32 cellular contexts compared by ENCODE assay signal in genomic region chr16:11140867-11141266, GRCh38.
DNase-seq lines count a peak whose midpoint lies in the region; ATAC-seq lines count a peak whose summit lies in the region.
"Had no signal": no experiment of that assay in that cellular context is flagged by ENCODE, and none has a peak within 500 bp of the region (broad histone marks: within the 10 kb centered on the region; RNA-seq: fewer than 3 reads in every experiment).

No MANE protein-coding gene starts in this region.

- peak overlapping the region; percentile 13 for H4K91ac ChIP-seq in mesenchymal stem cell (ENCODE audit: low read length)

- peaks cover 13% of the 10 kb centered on the region for H3K36me3 Mint-ChIP-seq in activated CD4-positive, alpha-beta T cell treated with anti-CD3 and anti-CD28 coated beads for 36 hours (ENCODE audit: low read depth)
- peaks cover 32% of the 10 kb centered on the region for H3K36me3 Mint-ChIP-seq in dendritic cell treated with granulocyte-macrophage colony-stimulating factor and Interleukin-4, amounts not matched to agents 40 ng/mL and 50 ng/mL, for 4 days (ENCODE audit: low read depth)
- H3K36me3 Mint-ChIP-seq: natural killer cell treated with Interleukin-12 subunit alpha and Interleukin-12 subunit beta and Interleukin-15 and Interleukin-18, amount 100 ng/mL, for 72 hours had no signal

- no peaks in the 10 kb centered on the region for H3K27me3 ChIP-seq in BLaER1 treated with 17β-estradiol and CSF1 and Interleukin-3, amounts not matched to agents 10 nM and 100 nM
- H3K27me3 ChIP-seq in mesenchymal stem cell (ENCODE audit: control insufficient read depth in 1 of 2, insufficient read depth in 1 of 2, low read length in 2 of 2), result peaks cover 0 to 4% of the 10 kb centered on the region in 2 experiments
- H3K27me3 ChIP-seq: colonic mucosa, suprapubic skin, upper lobe of right lung had no signal

- peaks cover 14% of the 10 kb centered on the region for H3K79me1 ChIP-seq in mesenchymal stem cell (replicated peaks; ENCODE audit: low read length, poor library complexity, severe bottlenecking)

- peak overlapping the region; percentile 84 for H2BK5ac ChIP-seq in mesenchymal stem cell (ENCODE audit: low read depth, low read length, poor library complexity, severe bottlenecking)

- peak overlapping the region in 9 of 11 experiments; percentile 63 to 89 (median 78); a peak in 14 of 22 replicates for H3K4me2 ChIP-seq in BLaER1 treated with 17β-estradiol and CSF1 and Interleukin-3, amounts not matched to agents 10 nM and 100 nM
- no peak overlapping the region for H3K4me2 ChIP-seq in mesenchymal stem cell (ENCODE audit: low read length, poor library complexity, severe bottlenecking)

- CTCF ChIA-PET in activated CD4-positive, alpha-beta T cell treated with anti-CD3 and anti-CD28 coated beads for 36 hours (lab: Charles Lee), result interaction anchor here (0.6 to 1.8 kb wide), 7 partner anchors 11 to 724 kb away, joined by 3 to 5 read pairs (median 4); no protein-coding TSS in a partner anchor

- H3K9ac ChIP-seq in BLaER1 treated with 17β-estradiol and CSF1 and Interleukin-3, amounts not matched to agents 10 nM and 100 nM, result no peak overlapping the region
- no peak overlapping the region for H3K9ac ChIP-seq in mesenchymal stem cell (ENCODE audit: low read length)

- H3K27ac Mint-ChIP-seq in activated CD4-positive, alpha-beta T cell treated with anti-CD3 and anti-CD28 coated beads for 36 hours, result peak overlapping the region; percentile 84
- peak overlapping the region; percentile 6 for H3K27ac Mint-ChIP-seq in dendritic cell treated with granulocyte-macrophage colony-stimulating factor and Interleukin-4, amounts not matched to agents 40 ng/mL and 50 ng/mL, for 4 days

- H3K23ac ChIP-seq in mesenchymal stem cell (ENCODE audit: low read length in 2 of 2), result no peak overlapping the region

- WGBS in mesenchymal stem cell, result 86% methylated on average over 5 of the region's 5 CpGs

- intact Hi-C loops in activated CD4-positive, alpha-beta T cell treated with anti-CD3 and anti-CD28 coated beads for 36 hours (cut with DNase I, micrococcal nuclease), result loop anchor here in 1 of 2 experiments (2.0 kb wide), 1 partner anchor 26 kb away; no protein-coding TSS in a partner anchor
- intact Hi-C loops in dendritic cell treated with granulocyte-macrophage colony-stimulating factor and Interleukin-4, amounts not matched to agents 40 ng/mL and 50 ng/mL, for 4 days (cut with micrococcal nuclease), result no loop called here

- ATAC-seq in activated CD4-positive, alpha-beta T cell treated with anti-CD3 and anti-CD28 coated beads for 36 hours, result no peak
- ATAC-seq: mucosa of descending colon, Panc1, upper lobe of right lung had no signal

- no peak overlapping the region for H2AFZ ChIP-seq in mesenchymal stem cell (ENCODE audit: low read depth, low read length)

- peaks cover 4 to 24% (median 14%) of the 10 kb centered on the region in 11 experiments; a peak in 18 of 22 replicates for H3K36me3 ChIP-seq in BLaER1 treated with 17β-estradiol and CSF1 and Interleukin-3, amounts not matched to agents 10 nM and 100 nM
- H3K36me3 ChIP-seq in mesenchymal stem cell (ENCODE audit: control insufficient read depth in 1 of 2, insufficient read depth in 2 of 2, low read depth in 1 of 2, low read length in 2 of 2), result peaks cover 0 to 32% of the 10 kb centered on the region in 2 experiments
- H3K36me3 ChIP-seq: colonic mucosa, suprapubic skin, upper lobe of right lung, WERI-Rb-1 had no signal

- no peaks in the 10 kb centered on the region for H3K27me3 Mint-ChIP-seq in activated CD4-positive, alpha-beta T cell treated with anti-CD3 and anti-CD28 coated beads for 36 hours
- H3K27me3 Mint-ChIP-seq in dendritic cell treated with granulocyte-macrophage colony-stimulating factor and Interleukin-4, amounts not matched to agents 40 ng/mL and 50 ng/mL, for 4 days, result no peaks in the 10 kb centered on the region
- H3K27me3 Mint-ChIP-seq: natural killer cell treated with Interleukin-12 subunit alpha and Interleukin-12 subunit beta and Interleukin-15 and Interleukin-18, amount 100 ng/mL, for 72 hours had no signal

- H2BK120ac ChIP-seq in mesenchymal stem cell (ENCODE audit: low read depth, low read length), result no peak overlapping the region

- H3K14ac ChIP-seq in mesenchymal stem cell (ENCODE audit: low read length in 2 of 2), result no peak overlapping the region

- no peak overlapping the region for H3K4ac ChIP-seq in mesenchymal stem cell (ENCODE audit: low read depth in 1 of 2, low read length in 2 of 2)

- H3K9me3 Mint-ChIP-seq in activated CD4-positive, alpha-beta T cell treated with anti-CD3 and anti-CD28 coated beads for 36 hours (ENCODE audit: low read depth), result no peaks in the 10 kb centered on the region
- H3K9me3 Mint-ChIP-seq in dendritic cell treated with granulocyte-macrophage colony-stimulating factor and Interleukin-4, amounts not matched to agents 40 ng/mL and 50 ng/mL, for 4 days, result no peaks in the 10 kb centered on the region
- H3K9me3 Mint-ChIP-seq: activated naive CD4-positive, alpha-beta T cell treated with anti-CD3 and anti-CD28 coated beads, Interleukin-2, amount 50 U/mL, for 72 hours; CD14-positive monocyte; natural killer cell treated with Interleukin-12 subunit alpha and Interleukin-12 subunit beta and Interleukin-15 and Interleukin-18, amount 100 ng/mL, for 72 hours had no signal

- H2AK5ac ChIP-seq in mesenchymal stem cell (ENCODE audit: low read length, severe bottlenecking), result peak overlapping the region; percentile 84

- H3K4me1 ChIP-seq in BLaER1 treated with 17β-estradiol and CSF1 and Interleukin-3, amounts not matched to agents 10 nM and 100 nM, result peaks cover 27 to 49% (median 39%) of the 10 kb centered on the region in 10 experiments
- H3K4me1 ChIP-seq in mesenchymal stem cell (ENCODE audit: control insufficient read depth, insufficient read depth, low read depth, low read length), result peaks cover 43% of the 10 kb centered on the region
- H3K4me1 ChIP-seq: colonic mucosa had no signal

- no peak overlapping the region for H4K8ac ChIP-seq in mesenchymal stem cell (ENCODE audit: low read length)

- H2BK15ac ChIP-seq in mesenchymal stem cell (ENCODE audit: low read depth, poor library complexity, severe bottlenecking), result no peak overlapping the region

- no peak overlapping the region for H2BK12ac ChIP-seq in mesenchymal stem cell (ENCODE audit: low read length in 2 of 2)

- no peak for DNase-seq in activated CD4-positive, alpha-beta T cell treated with anti-CD3 and anti-CD28 coated beads for 36 hours
- no peak for DNase-seq in activated CD4-positive, alpha-beta T cell treated with anti-CD3 and anti-CD28 coated beads, Interleukin-2, amount 50 U/mL, for 4 hours
- DNase-seq in mesenchymal stem cell, result no peak
- DNase-seq in germinal center (ENCODE audit: low spot score), result no peak
- no peak for DNase-seq in GM19240 (ENCODE audit: insufficient read length, low spot score)
- no peak for DNase-seq in activated CD8-positive, alpha-beta memory T cell treated with anti-CD3 and anti-CD28 coated beads, Interleukin-2, amount 50 U/mL, for 48 hours
- DNase-seq: 8988T; activated CD4-positive, alpha-beta T cell treated with anti-CD3 and anti-CD28 coated beads for 48 hours; aorta; Calu3; colonic mucosa; DMS79 treated with DMSO at 0.1 percent for 48 hours; effector CD8-positive, alpha-beta T cell; erythroblast; GF-D8; islet precursor cell; mucosa of descending colon; NCI-H1436 treated with DMSO at 0.1 percent for 48 hours; NCI-H2107; NCI-H446; NCI-H748 treated with DMSO at 0.1 percent for 48 hours; SIG-M5; upper lobe of right lung; WERI-Rb-1 had no signal

- H3K4me3 ChIP-seq in BLaER1 treated with 17β-estradiol and CSF1 and Interleukin-3, amounts not matched to agents 10 nM and 100 nM, result no peak overlapping the region
- no peak overlapping the region for H3K4me3 ChIP-seq in mesenchymal stem cell (ENCODE audit: insufficient read depth in 1 of 2, low read depth in 1 of 2, low read length in 2 of 2)
- H3K4me3 ChIP-seq: colonic mucosa, mucosa of descending colon, skin epidermis, suprapubic skin, upper lobe of right lung had no signal

- 0 out of 22 replicates have a peak, but pooled peaks cover 0 to 4% (median 0%) of the 10 kb centered on the region in 11 experiments for H4K20me1 ChIP-seq in BLaER1 treated with 17β-estradiol and CSF1 and Interleukin-3, amounts not matched to agents 10 nM and 100 nM

- POLR2A ChIA-PET in activated CD4-positive, alpha-beta T cell treated with anti-CD3 and anti-CD28 coated beads for 36 hours (lab: Charles Lee), result interaction anchor here (1.3 kb wide), 1 partner anchor 84 kb away, joined by 6 read pairs; no protein-coding TSS in a partner anchor

- H3K27ac ChIP-seq in BLaER1 treated with 17β-estradiol and CSF1 and Interleukin-3, amounts not matched to agents 10 nM and 100 nM, result no peak overlapping the region
- H3K27ac ChIP-seq in mesenchymal stem cell (ENCODE audit: low read length, poor library complexity, severe bottlenecking), result peak overlapping the region; percentile 88
- H3K27ac ChIP-seq: colonic mucosa, suprapubic skin, upper lobe of right lung, WERI-Rb-1 had no signal

- no peaks in the 10 kb centered on the region for H3K9me3 ChIP-seq in BLaER1 treated with 17β-estradiol and CSF1 and Interleukin-3, amounts not matched to agents 10 nM and 100 nM (replicated peaks in 1 of 11)
- no peaks in the 10 kb centered on the region for H3K9me3 ChIP-seq in mesenchymal stem cell (ENCODE audit: control insufficient read depth, low read length)
- H3K9me3 ChIP-seq: colonic mucosa, mucosa of descending colon, suprapubic skin, upper lobe of right lung had no signal

- peaks cover 48% of the 10 kb centered on the region for H3K4me1 Mint-ChIP-seq in activated CD4-positive, alpha-beta T cell treated with anti-CD3 and anti-CD28 coated beads for 36 hours
- H3K4me1 Mint-ChIP-seq in dendritic cell treated with granulocyte-macrophage colony-stimulating factor and Interleukin-4, amounts not matched to agents 40 ng/mL and 50 ng/mL, for 4 days (ENCODE audit: low read depth), result peaks cover 64% of the 10 kb centered on the region

- H3K18ac ChIP-seq in mesenchymal stem cell (ENCODE audit: low read depth in 1 of 2, low read length in 2 of 2), result no peak overlapping the region

- no peak overlapping the region for H3K4me3 Mint-ChIP-seq in activated CD4-positive, alpha-beta T cell treated with anti-CD3 and anti-CD28 coated beads for 36 hours
- no peak overlapping the region for H3K4me3 Mint-ChIP-seq in dendritic cell treated with granulocyte-macrophage colony-stimulating factor and Interleukin-4, amounts not matched to agents 40 ng/mL and 50 ng/mL, for 4 days
- H3K4me3 Mint-ChIP-seq: CD14-positive monocyte; natural killer cell treated with Interleukin-12 subunit alpha and Interleukin-12 subunit beta and Interleukin-15 and Interleukin-18, amount 100 ng/mL, for 72 hours had no signal
